8 cellular contexts compared by ENCODE assay signal in genomic region chr14:22598896-22599244, GRCh38. TPM values are rescaled to one million over a fixed set of nuclear protein-coding genes. Genes with fewer than 3 reads are reported as not detected.
DNase-seq lines count a peak whose midpoint lies in the region; ATAC-seq and TF ChIP-seq lines count a peak whose summit lies in the region.

No MANE protein-coding gene starts in this region.

- peaks cover 13 to 17% of the 10 kb centered on the region in 2 donors for H3K36me3 ChIP-seq in lung (ENCODE audit: control insufficient read depth in 2 of 2, insufficient read depth in 2 of 2, low read length in 2 of 2)

- no peaks in the 10 kb centered on the region for H3K27me3 Mint-ChIP-seq in activated CD4-positive, alpha-beta T cell treated with anti-CD3 and anti-CD28 coated beads for 36 hours

- peak overlapping the region; percentile 90 for H3K4me3 Mint-ChIP-seq in activated CD4-positive, alpha-beta T cell treated with anti-CD3 and anti-CD28 coated beads for 36 hours

- H3K36me3 Mint-ChIP-seq in activated CD4-positive, alpha-beta T cell treated with anti-CD3 and anti-CD28 coated beads for 36 hours (ENCODE audit: low read depth), result peaks cover 13% of the 10 kb centered on the region

- peak; percentile 65 for DNase-seq in activated CD4-positive, alpha-beta T cell treated with anti-CD3 and anti-CD28 coated beads for 36 hours
- no peak for DNase-seq in activated CD4-positive, alpha-beta T cell treated with anti-CD3 and anti-CD28 coated beads for 1 hour
- peak in 1 of 10 donors; percentile 29 for DNase-seq in dorsolateral prefrontal cortex
- DNase-seq in lung (ENCODE audit: low spot score), result peak; percentile 46
- DNase-seq in stimulated activated naive CD8-positive, alpha-beta T cell treated with anti-CD3 and anti-CD28 coated beads, Interleukin-15, Interleukin-2, amounts not matched to agents 100 U/mL and 50 U/mL, for 24 hours, result peak; percentile 33

- H3K4me3 ChIP-seq in dorsolateral prefrontal cortex, result peak overlapping the region; percentile 54 to 96 (median 83)
- H3K4me3 ChIP-seq in lung, result peak overlapping the region; percentile 57

- peak; percentile 85 for ATAC-seq in activated CD4-positive, alpha-beta T cell treated with anti-CD3 and anti-CD28 coated beads for 36 hours
- ATAC-seq in HG02981 (IDR thresholded peaks at IDR 0.05; ENCODE audit: unreplicated experiment), result peak; percentile 27
- ATAC-seq in SK-N-SH treated with all-trans-retinoic acid at 6 μM for 48 hours, result peak; percentile 75
- ATAC-seq in lung (ENCODE audit: insufficient read depth, low FRiP score), result peak; percentile 72
- ATAC-seq in stimulated activated naive CD8-positive, alpha-beta T cell treated with anti-CD3 and anti-CD28 coated beads, Interleukin-15, Interleukin-2, amounts not matched to agents 100 U/mL and 50 U/mL, for 24 hours, result peak; percentile 73
- ATAC-seq in GM19467 (IDR thresholded peaks at IDR 0.05; ENCODE audit: unreplicated experiment), result no peak

- POLR2A ChIA-PET in activated CD4-positive, alpha-beta T cell treated with anti-CD3 and anti-CD28 coated beads for 36 hours (lab: Charles Lee), result interaction anchor here (0.6 to 3.0 kb wide), 4 partner anchors 9 to 599 kb away, joined by 3 to 9 read pairs (median 5); partner anchors contain the start of genes DAD1 and OXA1L

- H3K4me1 Mint-ChIP-seq in activated CD4-positive, alpha-beta T cell treated with anti-CD3 and anti-CD28 coated beads for 36 hours, result peaks cover 22% of the 10 kb centered on the region

- CTCF ChIA-PET in activated CD4-positive, alpha-beta T cell treated with anti-CD3 and anti-CD28 coated beads for 36 hours (lab: Charles Lee), result interaction anchor here (0.6 to 19.8 kb wide), 17 partner anchors 9 to 620 kb away, joined by 3 to 342 read pairs (median 4); partner anchors contain the start of genes DAD1 and OXA1L

- peak in 5 of 56 donors; percentile 2 to 16 (median 12) for TF ChIP-seq CTCF in dorsolateral prefrontal cortex (IDR thresholded peaks at IDR 0.05 in 54 of 56, conservative IDR thresholded peaks at IDR 0.05 in 2 of 56; ENCODE audit: low read depth in 1 of 56, partially characterized antibody in 56 of 56)
- no peak for TF ChIP-seq CTCF in lung (IDR thresholded peaks at IDR 0.05; ENCODE audit: control extremely low read depth, extremely low read depth)

- H3K27ac ChIP-seq in dorsolateral prefrontal cortex, result peak overlapping the region in 47 of 59 donors; percentile 12 to 95 (median 78)
- peak overlapping the region; percentile 73 to 87 for H3K27ac ChIP-seq in lung (ENCODE audit: low read depth in 1 of 2, low read length in 1 of 2)

- H3K9me3 Mint-ChIP-seq in activated CD4-positive, alpha-beta T cell treated with anti-CD3 and anti-CD28 coated beads for 36 hours (ENCODE audit: low read depth), result no peaks in the 10 kb centered on the region

- WGBS in lung, 2 donors, result 1% methylated on average over 5 of the region's 5 CpGs

- no peaks in the 10 kb centered on the region for H3K9me3 ChIP-seq in lung (ENCODE audit: control insufficient read depth in 2 of 2, insufficient read depth in 1 of 2, low read length in 1 of 2)

- H3K27ac Mint-ChIP-seq in activated CD4-positive, alpha-beta T cell treated with anti-CD3 and anti-CD28 coated beads for 36 hours, result peak overlapping the region; percentile 80

- H3K27me3 ChIP-seq in dorsolateral prefrontal cortex (no peaks in the 10 kb centered on the region), lung (ENCODE audit: control insufficient read depth, insufficient read depth) (no peaks in the 10 kb centered on the region)

- peaks cover 4 to 7% of the 10 kb centered on the region in 2 donors for H3K4me1 ChIP-seq in lung (ENCODE audit: control insufficient read depth in 2 of 2, insufficient read depth in 2 of 2, low read length in 2 of 2)

- intact Hi-C loops in activated CD4-positive, alpha-beta T cell treated with anti-CD3 and anti-CD28 coated beads for 36 hours (cut with DNase I, micrococcal nuclease), result loop anchor here (1.0 kb wide), 1 partner anchor 10 kb away; the partner anchor contains the start of gene DAD1 (in 2 of the 2)
- intact Hi-C loops in dorsolateral prefrontal cortex (cut with DNase I), result loop anchor here in 1 of 2 donors (1.0 kb wide), 1 partner anchor 10 kb away; the partner anchor contains the start of gene DAD1

TF ChIP-seq in SK-N-SH treated with all-trans-retinoic acid at 6 μM for 48 hours, 23 proteins besides CTCF, POLR2A, EP300 and RAD21 (continues in another document):
- TF ChIP-seq ZC3H10 (CRISPR knock-in tag; IDR thresholded peaks at IDR 0.05) (no peak), CSDC2 (CRISPR knock-in tag; IDR thresholded peaks at IDR 0.05) (no peak), ARNTL (CRISPR knock-in tag; IDR thresholded peaks at IDR 0.05; ENCODE audit: borderline replicate concordance, low read depth) (no peak), POU6F1 (CRISPR knock-in tag; IDR thresholded peaks at IDR 0.05; ENCODE audit: borderline replicate concordance, low read depth) (no peak), PATZ1 (CRISPR knock-in tag; IDR thresholded peaks at IDR 0.05; ENCODE audit: borderline replicate concordance) (no peak), TSHZ2 (CRISPR knock-in tag; IDR thresholded peaks at IDR 0.05) (no peak), ZFP3 (CRISPR knock-in tag; IDR thresholded peaks at IDR 0.05) (no peak), ZNF70 (CRISPR knock-in tag; IDR thresholded peaks at IDR 0.05) (no peak), RARB (CRISPR knock-in tag; IDR thresholded peaks at IDR 0.05) (no peak), OSR1 (CRISPR knock-in tag; IDR thresholded peaks at IDR 0.05) (no peak), BACH2 (CRISPR knock-in tag; IDR thresholded peaks at IDR 0.05; ENCODE audit: borderline replicate concordance) (no peak)

RNA-seq across cellular contexts. Expression of gene ABHD4, which starts 0.8 kb away (rescaled TPM):
- 10 to 100 TPM in 1 of 2 experiments, 1 to 10 TPM in 1; 8.3 to 10.5 TPM for total RNA-seq in activated CD4-positive, alpha-beta T cell treated with anti-CD3 and anti-CD28 coated beads for 36 hours
- total RNA-seq in dorsolateral prefrontal cortex (10 to 100 TPM in 119 of 120 experiments, 1 to 10 TPM in 1; 9.7 to 36.9 (median 19.7) TPM), lung (10 to 100 TPM; 29.0 to 34.0 TPM)
- polyA plus RNA-seq in lung, result 10 to 100 TPM; 14.9 to 18.8 TPM

RNA-seq across cellular contexts. Expression of gene DAD1, which starts 9.8 kb away (rescaled TPM):
- total RNA-seq in activated CD4-positive, alpha-beta T cell treated with anti-CD3 and anti-CD28 coated beads for 36 hours, result 100 to 1,000 TPM; 265 to 302 TPM
- 100 to 1,000 TPM in 92 of 120 experiments, 10 to 100 TPM in 28; 71.6 to 171 (median 110) TPM for total RNA-seq in dorsolateral prefrontal cortex
- total RNA-seq in lung, result 100 to 1,000 TPM; 164 to 187 TPM
- 100 to 1,000 TPM; 247 to 377 TPM for polyA plus RNA-seq in lung

RNA-seq across cellular contexts. Expression of gene OR6J1, which starts 45.3 kb away (rescaled TPM):
- not detected for total RNA-seq in activated CD4-positive, alpha-beta T cell treated with anti-CD3 and anti-CD28 coated beads for 36 hours
- total RNA-seq in dorsolateral prefrontal cortex (under 1 TPM in 52 of 120 experiments, not detected in 68; 0.10 to 0.49 (median 0.18) TPM), lung (under 1 TPM in 1 of 2 donors, not detected in 1; 0.11 TPM)
- not detected for polyA plus RNA-seq in lung
